Comparison of ENCODE assay signal across 12 cellular contexts in the genomic region with DNA sequence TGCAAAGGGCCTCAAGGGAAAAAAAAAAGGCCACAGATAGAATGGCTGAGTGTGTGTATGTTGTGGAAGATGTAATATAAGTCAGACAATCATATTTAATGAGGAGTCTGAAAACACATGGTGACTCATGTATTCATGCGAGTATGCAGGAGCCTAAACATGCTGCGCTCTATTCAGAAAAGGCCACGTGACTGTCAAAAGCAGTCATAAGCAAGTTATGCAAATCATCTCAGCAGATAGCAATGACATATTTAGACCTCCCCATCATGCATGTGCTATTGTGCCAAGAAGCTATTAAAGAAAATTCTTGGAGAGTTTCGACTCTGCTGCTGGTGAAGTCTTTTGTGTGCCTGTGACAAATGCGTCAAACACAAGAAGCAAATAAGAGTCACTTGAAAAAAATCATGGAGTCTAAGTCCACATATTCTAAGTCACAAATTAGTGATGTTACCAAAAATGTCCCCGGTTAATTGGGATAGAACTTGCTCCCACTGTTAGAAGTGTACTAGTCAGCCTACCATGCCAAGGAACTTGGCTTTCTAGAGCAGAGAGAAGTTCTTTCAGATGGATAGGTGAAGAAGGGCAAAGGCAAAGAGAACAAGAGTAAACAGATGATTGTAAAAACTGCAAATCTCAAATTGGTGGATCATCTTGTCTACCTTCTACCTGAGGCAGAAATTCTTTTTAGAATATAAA. TPM values are rescaled to one million over a fixed set of nuclear protein-coding genes. Genes with fewer than 3 reads are reported as not detected.
DNase-seq lines count a peak whose midpoint lies in the region; ATAC-seq and TF ChIP-seq lines count a peak whose summit lies in the region.
"Had no signal": no experiment of that assay in that cellular context is flagged by ENCODE, and none has a peak within 500 bp of the region (broad histone marks: within the 10 kb centered on the region; RNA-seq: fewer than 3 reads in every experiment).

No MANE protein-coding gene starts in this region.

- DNase-seq in GM03348 (ENCODE audit: low spot score), result peak; percentile 75
- peak; percentile 71 for DNase-seq in PC-3
- peak; percentile 23 for DNase-seq in epidermal melanocyte (ENCODE audit: insufficient read length, low spot score)
- DNase-seq in non-pigmented ciliary epithelial cell (ENCODE audit: low read depth), result peak; percentile 87
- DNase-seq in colonic mucosa, result no peak
- DNase-seq in stimulated activated naive B cell treated with anti-CD40 and anti-IgM and Interleukin-4, amounts not matched to agents 10 μg/mL and 1 μg/mL and 100 μg/mL, for 72 hours, result no peak
- no peak for DNase-seq in DMS79 (lab: John Stamatoyannopoulos, UW)
- DNase-seq: activated CD8-positive, alpha-beta T cell treated with anti-CD3 and anti-CD28 coated beads, Interleukin-2, amount 10 ng/mL, durations not matched to agents 7 days and 5 days; kidney; NCI-H1417 treated with DMSO at 0.1 percent for 48 hours; T-helper 2 cell had no signal

- peaks cover 0 to 3% of the 10 kb centered on the region in 2 donors for H3K9me3 Mint-ChIP-seq in stimulated activated naive B cell treated with anti-CD40 and anti-IgM and Interleukin-4, amounts not matched to agents 10 μg/mL and 1 μg/mL and 100 μg/mL, for 72 hours

- intact Hi-C loops in PC-3 (cut with micrococcal nuclease), result no loop called here
- intact Hi-C loops in colonic mucosa (cut with DNase I), result no loop called here

- no peaks in the 10 kb centered on the region for H3K9me2 ChIP-seq in PC-3 (replicated peaks; ENCODE audit: low read length)

- BruUV-seq in PC-3 (replicated peaks; lab: Mats Ljungman, UMichigan), result no TSS peak

- H3K79me2 ChIP-seq in PC-3 (ENCODE audit: low read length), result no peaks in the 10 kb centered on the region

- H3K9me3 ChIP-seq in PC-3 (ENCODE audit: low read length) (no peaks in the 10 kb centered on the region), colonic mucosa (no peaks in the 10 kb centered on the region)

- POLR2A ChIA-PET in PC-3 (lab: Charles Lee; ENCODE audit: unreplicated experiment), result no interaction called here

- no peaks in the 10 kb centered on the region for H4K20me1 ChIP-seq in PC-3 (ENCODE audit: low read length)

- H3K4me3 ChIP-seq in PC-3 (ENCODE audit: low read length) (no peak overlapping the region), colonic mucosa (no peak overlapping the region)

- CTCF ChIA-PET in PC-3 (lab: Charles Lee), result no interaction called here

- H3K27ac ChIP-seq in PC-3 (ENCODE audit: low read length), result no peak overlapping the region
- H3K27ac ChIP-seq in colonic mucosa, result no peak overlapping the region

- H3K4me2 ChIP-seq in PC-3 (ENCODE audit: low read length), result no peak overlapping the region

- peaks cover 9 to 24% of the 10 kb centered on the region in 2 donors for H3K27me3 Mint-ChIP-seq in stimulated activated naive B cell treated with anti-CD40 and anti-IgM and Interleukin-4, amounts not matched to agents 10 μg/mL and 1 μg/mL and 100 μg/mL, for 72 hours

- H3K4me1 ChIP-seq in PC-3 (ENCODE audit: insufficient read depth, low read length), result peaks cover 14% of the 10 kb centered on the region
- no peaks in the 10 kb centered on the region for H3K4me1 ChIP-seq in colonic mucosa

- no peaks in the 10 kb centered on the region for H3K27me3 ChIP-seq in PC-3 (ENCODE audit: low read length)
- H3K27me3 ChIP-seq in colonic mucosa, result no peaks in the 10 kb centered on the region

- H3K4me1 Mint-ChIP-seq in stimulated activated naive B cell treated with anti-CD40 and anti-IgM and Interleukin-4, amounts not matched to agents 10 μg/mL and 1 μg/mL and 100 μg/mL, for 72 hours, result peaks cover 2 to 3% of the 10 kb centered on the region in 2 donors

- H3K4me3 Mint-ChIP-seq in stimulated activated naive B cell treated with anti-CD40 and anti-IgM and Interleukin-4, amounts not matched to agents 10 μg/mL and 1 μg/mL and 100 μg/mL, for 72 hours, result no peak overlapping the region
- H3K4me3 Mint-ChIP-seq: activated CD8-positive, alpha-beta T cell treated with anti-CD3 and anti-CD28 coated beads, Interleukin-2, amount 10 ng/mL, durations not matched to agents 7 days and 5 days had no signal

- no peak overlapping the region for H2AFZ ChIP-seq in PC-3 (ENCODE audit: low read length)

- no peaks in the 10 kb centered on the region for H3F3A ChIP-seq in PC-3 (ENCODE audit: low read length, unreplicated experiment)

- TF ChIP-seq CTCF in PC-3 (conservative IDR thresholded peaks at IDR 0.05; ENCODE audit: low read depth, low read length), result no peak
- TF ChIP-seq CTCF in colonic mucosa (IDR thresholded peaks at IDR 0.05), result no peak

- H3K36me3 ChIP-seq in PC-3 (ENCODE audit: low read depth, low read length), result no peaks in the 10 kb centered on the region
- no peaks in the 10 kb centered on the region for H3K36me3 ChIP-seq in colonic mucosa

- no peaks in the 10 kb centered on the region for H3K36me3 Mint-ChIP-seq in stimulated activated naive B cell treated with anti-CD40 and anti-IgM and Interleukin-4, amounts not matched to agents 10 μg/mL and 1 μg/mL and 100 μg/mL, for 72 hours

- ATAC-seq in PC-3 (peak; percentile 92), HG02981 (IDR thresholded peaks at IDR 0.05; ENCODE audit: unreplicated experiment) (no peak)
- ATAC-seq in stimulated activated naive B cell treated with anti-CD40 and anti-IgM and Interleukin-4, amounts not matched to agents 10 μg/mL and 1 μg/mL and 100 μg/mL, for 72 hours (replicated peaks), result no peak
- ATAC-seq: activated CD8-positive, alpha-beta T cell treated with anti-CD3 and anti-CD28 coated beads, Interleukin-2, amount 10 ng/mL, durations not matched to agents 7 days and 5 days had no signal

- no peak overlapping the region for H3K27ac Mint-ChIP-seq in stimulated activated naive B cell treated with anti-CD40 and anti-IgM and Interleukin-4, amounts not matched to agents 10 μg/mL and 1 μg/mL and 100 μg/mL, for 72 hours
- H3K27ac Mint-ChIP-seq: activated CD8-positive, alpha-beta T cell treated with anti-CD3 and anti-CD28 coated beads, Interleukin-2, amount 10 ng/mL, durations not matched to agents 7 days and 5 days had no signal

- H3K9ac ChIP-seq in PC-3 (ENCODE audit: low read length) (no peak overlapping the region), colonic mucosa (ENCODE audit: low read depth in 2 of 2, low read length in 2 of 2) (no peak overlapping the region)

RNA-seq across cellular contexts. Expression of gene LNX1, which starts 5.0 kb away (rescaled TPM):
- total RNA-seq in PC-3 (2014; rRNA removed) (2.8 and 3.0 TPM in 2 replicates), colonic mucosa (10 to 100 TPM in 1 of 2 donors, 1 to 10 TPM in 1; 9.7 to 25.0 TPM)
- total RNA-seq: activated CD8-positive, alpha-beta T cell treated with anti-CD3 and anti-CD28 coated beads, Interleukin-2, amount 10 ng/mL, durations not matched to agents 7 days and 5 days had no signal

Comparison
In these comparisons a context has a peak if more than half of its experiments do, and no peak if none do; other contexts are left out.
1. DNase-seq: peak in GM03348 (single experiment), PC-3 (single experiment), epidermal melanocyte (single experiment) and non-pigmented ciliary epithelial cell (single experiment); none in colonic mucosa (single experiment), stimulated activated naive B cell treated with anti-CD40 and anti-IgM and Interleukin-4, amounts not matched to agents 10 μg/mL and 1 μg/mL and 100 μg/mL, for 72 hours (single experiment) and DMS79 (single experiment).